In the genomic region with DNA sequence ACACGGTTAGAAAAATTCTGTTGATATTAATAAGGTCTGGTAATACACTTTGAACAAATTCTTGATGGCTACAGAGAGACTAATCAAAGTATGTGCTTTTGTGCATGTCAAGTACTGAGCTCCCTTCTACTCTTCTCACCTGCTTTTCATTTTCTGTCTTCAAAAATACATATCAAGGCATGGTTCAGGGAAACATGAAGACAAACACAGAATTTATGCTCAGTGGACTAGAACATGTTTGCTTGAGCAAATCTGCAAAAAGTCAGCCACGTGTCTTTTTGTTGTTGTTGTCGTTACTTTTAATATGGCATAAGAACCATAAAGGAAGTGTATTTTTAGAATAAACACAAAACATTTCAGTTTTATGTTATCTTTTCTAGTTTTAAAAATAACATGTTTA, we compare ENCODE assay signal across 16 cellular contexts. TPM values are rescaled to one million over a fixed set of nuclear protein-coding genes. Genes with fewer than 3 reads are reported as not detected.
A peak's percentile ranks its signal among the peaks of the same experiment; 100 is the strongest.
DNase-seq lines count a peak whose midpoint lies in the region; ATAC-seq and TF ChIP-seq lines count a peak whose summit lies in the region.
"Had no signal": no experiment of that assay in that cellular context is flagged by ENCODE, and none has a peak within 500 bp of the region (broad histone marks: within the 10 kb centered on the region; RNA-seq: fewer than 3 reads in every experiment).

No MANE protein-coding gene starts in this region.

- no peak overlapping the region for H3K18ac ChIP-seq in H9 (ENCODE audit: insufficient read length, low read depth, low read length)

- no peak overlapping the region for H2AK5ac ChIP-seq in H9 (ENCODE audit: insufficient read length, low read length)

- no peak overlapping the region for H2BK20ac ChIP-seq in H9 (ENCODE audit: low read depth, low read length, poor library complexity, severe bottlenecking)

- no peaks in the 10 kb centered on the region for H3K9me3 ChIP-seq in adrenal gland (replicated peaks in 1 of 3)
- H3K9me3 ChIP-seq in H9 (ENCODE audit: control insufficient read depth, low read depth, low read length): no peaks in the 10 kb centered on the region
- H3K9me3 ChIP-seq: Caco-2, neutrophil had no signal

- H3K27ac ChIP-seq in adrenal gland (no peak overlapping the region), H9 (ENCODE audit: insufficient read length, low read depth, low read length) (no peak overlapping the region)
- H3K27ac ChIP-seq: neutrophil had no signal

- H3K56ac ChIP-seq in H9 (ENCODE audit: insufficient read length, low read depth, low read length): no peak overlapping the region

- H3K4me3 ChIP-seq in adrenal gland: no peak overlapping the region

- intact Hi-C loops in adrenal gland (cut with DNase I): no loop called here

- no peaks in the 10 kb centered on the region for H3K9me3 Mint-ChIP-seq in stimulated activated naive CD8-positive, alpha-beta T cell treated with anti-CD3 and anti-CD28 coated beads, Interleukin-15, Interleukin-2, amounts not matched to agents 100 ng/mL and 50 ng/mL, for 24 hours
- no peaks in the 10 kb centered on the region for H3K9me3 Mint-ChIP-seq in stimulated activated naive CD8-positive, alpha-beta T cell treated with anti-CD3 and anti-CD28 coated beads, Interleukin-15, amount 100 ng/mL, for 72 hours
- peaks cover 3 to 8% of the 10 kb centered on the region in 2 experiments; a peak in 4 of 5 replicates for H3K9me3 Mint-ChIP-seq in H9

- no peak for DNase-seq in stimulated activated naive CD8-positive, alpha-beta T cell treated with anti-CD3 and anti-CD28 coated beads, Interleukin-15, amount 100 ng/mL, for 72 hours
- DNase-seq in adrenal gland: no peak
- DNase-seq in retina: no peak
- no peak for DNase-seq in H9
- DNase-seq in kidney glomerular epithelial cell (lab: John Stamatoyannopoulos, UW): no peak
- DNase-seq: activated naive CD4-positive, alpha-beta T cell treated with Interleukin-2 at 50 U/mL for 16 hours; Caco-2; GF-D8; KBM-7; NCI-H1417 treated with DMSO at 0.1 percent for 48 hours; NCI-H345; OCI-M1 had no signal

- no peaks in the 10 kb centered on the region for H3K36me3 ChIP-seq in adrenal gland (replicated peaks in 1 of 2)
- H3K36me3 ChIP-seq: neutrophil had no signal

- no peak overlapping the region for H2BK120ac ChIP-seq in H9 (ENCODE audit: low read depth, low read length, poor library complexity, severe bottlenecking)

- no peak overlapping the region for H3T11ph ChIP-seq in H9 (ENCODE audit: low read length)

- no peaks in the 10 kb centered on the region for H4K20me1 ChIP-seq in H9 (ENCODE audit: control insufficient read depth, insufficient read depth, insufficient read length)

- H2AFZ ChIP-seq in H9 (ENCODE audit: low read length): no peak overlapping the region

- H3K27me3 ChIP-seq in adrenal gland (no peaks in the 10 kb centered on the region), H9 (ENCODE audit: insufficient read depth, low read length) (no peaks in the 10 kb centered on the region)
- H3K27me3 ChIP-seq: neutrophil had no signal

- H4K91ac ChIP-seq in H9 (ENCODE audit: insufficient read length, low read depth, low read length): no peak overlapping the region

- no peak overlapping the region for H3K4ac ChIP-seq in H9 (ENCODE audit: low read depth, low read length)

- H3K79me1 ChIP-seq in H9 (ENCODE audit: insufficient read depth, low read depth, low read length, poor library complexity, severe bottlenecking): peaks cover 14% of the 10 kb centered on the region

- no peak overlapping the region for H2BK12ac ChIP-seq in H9 (ENCODE audit: insufficient read length, low read depth, low read length)

- H3K79me2 ChIP-seq in H9 (ENCODE audit: insufficient read depth, low read length): peaks cover 47% of the 10 kb centered on the region; the same call in 1 of the 2 replicates

- H3K27ac Mint-ChIP-seq in stimulated activated naive CD8-positive, alpha-beta T cell treated with anti-CD3 and anti-CD28 coated beads, Interleukin-15, Interleukin-2, amounts not matched to agents 100 ng/mL and 50 ng/mL, for 24 hours: peak overlapping the region; percentile 52
- H3K27ac Mint-ChIP-seq in stimulated activated naive CD8-positive, alpha-beta T cell treated with anti-CD3 and anti-CD28 coated beads, Interleukin-15, amount 100 ng/mL, for 72 hours: no peak overlapping the region
- no peak overlapping the region for H3K27ac Mint-ChIP-seq in H9

- H3K4me1 ChIP-seq in adrenal gland (replicated peaks in 1 of 2) (peaks cover 5 to 33% of the 10 kb centered on the region in 2 donors), H9 (ENCODE audit: insufficient read depth, low read length) (peaks cover 2% of the 10 kb centered on the region)
- H3K4me1 ChIP-seq: Caco-2 had no signal

- no peak overlapping the region for H3K23ac ChIP-seq in H9 (ENCODE audit: insufficient read length, low read depth, low read length)

- H3K4me3 Mint-ChIP-seq in stimulated activated naive CD8-positive, alpha-beta T cell treated with anti-CD3 and anti-CD28 coated beads, Interleukin-15, Interleukin-2, amounts not matched to agents 100 ng/mL and 50 ng/mL, for 24 hours: no peak overlapping the region
- H3K4me3 Mint-ChIP-seq in stimulated activated naive CD8-positive, alpha-beta T cell treated with anti-CD3 and anti-CD28 coated beads, Interleukin-15, amount 100 ng/mL, for 72 hours: no peak overlapping the region
- H3K4me3 Mint-ChIP-seq in H9: no peak overlapping the region

- peaks cover 81% of the 10 kb centered on the region for H3K4me1 Mint-ChIP-seq in stimulated activated naive CD8-positive, alpha-beta T cell treated with anti-CD3 and anti-CD28 coated beads, Interleukin-15, Interleukin-2, amounts not matched to agents 100 ng/mL and 50 ng/mL, for 24 hours (ENCODE audit: low read depth)
- H3K4me1 Mint-ChIP-seq in stimulated activated naive CD8-positive, alpha-beta T cell treated with anti-CD3 and anti-CD28 coated beads, Interleukin-15, amount 100 ng/mL, for 72 hours: peaks cover 51% of the 10 kb centered on the region
- H3K4me1 Mint-ChIP-seq in H9: peaks cover 31 to 35% of the 10 kb centered on the region in 2 experiments

- H2BK5ac ChIP-seq in H9 (ENCODE audit: insufficient read length, low read length): no peak overlapping the region

- H4K5ac ChIP-seq in H9 (ENCODE audit: insufficient read length, low read depth, low read length): no peak overlapping the region

- peaks cover 19% of the 10 kb centered on the region for H3K36me3 Mint-ChIP-seq in stimulated activated naive CD8-positive, alpha-beta T cell treated with anti-CD3 and anti-CD28 coated beads, Interleukin-15, Interleukin-2, amounts not matched to agents 100 ng/mL and 50 ng/mL, for 24 hours (ENCODE audit: low read depth)
- H3K36me3 Mint-ChIP-seq in H9 (ENCODE audit: insufficient read depth in 1 of 3, low read depth in 3 of 3): peaks cover 4 to 14% (median 11%) of the 10 kb centered on the region in 3 experiments; a peak in 6 of 7 replicates

- ATAC-seq in stimulated activated naive CD8-positive, alpha-beta T cell treated with anti-CD3 and anti-CD28 coated beads, Interleukin-15, amount 100 ng/mL, for 72 hours: no peak
- ATAC-seq in GM21825 (IDR thresholded peaks at IDR 0.05; ENCODE audit: unreplicated experiment): peak; percentile 73
- peak; percentile 56 for ATAC-seq in HG03571 (IDR thresholded peaks at IDR 0.05; ENCODE audit: unreplicated experiment)

- TF ChIP-seq CTCF in adrenal gland (IDR thresholded peaks at IDR 0.05) (no peak), H9 (conservative IDR thresholded peaks at IDR 0.05) (no peak)

- no peak overlapping the region for H4K8ac ChIP-seq in H9 (replicated peaks; ENCODE audit: insufficient read length, low read depth, low read length)

- no peak overlapping the region for H3K9ac ChIP-seq in H9 (ENCODE audit: extremely low read depth, insufficient read length, low read length)

- H2BK15ac ChIP-seq in H9 (ENCODE audit: low read depth, low read length): no peak overlapping the region

- no peak overlapping the region for H3K14ac ChIP-seq in H9 (ENCODE audit: insufficient read depth, low read length)

- no peaks in the 10 kb centered on the region for H3K23me2 ChIP-seq in H9 (ENCODE audit: insufficient read length, low read depth, low read length, poor library complexity, severe bottlenecking)

- H3K27me3 Mint-ChIP-seq in stimulated activated naive CD8-positive, alpha-beta T cell treated with anti-CD3 and anti-CD28 coated beads, Interleukin-15, Interleukin-2, amounts not matched to agents 100 ng/mL and 50 ng/mL, for 24 hours: no peaks in the 10 kb centered on the region
- no peaks in the 10 kb centered on the region for H3K27me3 Mint-ChIP-seq in stimulated activated naive CD8-positive, alpha-beta T cell treated with anti-CD3 and anti-CD28 coated beads, Interleukin-15, amount 100 ng/mL, for 72 hours
- H3K27me3 Mint-ChIP-seq in H9 (ENCODE audit: low read depth): no peaks in the 10 kb centered on the region

- no peak overlapping the region for H3K4me2 ChIP-seq in H9 (ENCODE audit: insufficient read depth, insufficient read length, low read length)

- WGBS in adrenal gland, 4 donors: 65 to 78% (median 73%) methylated on average over 3 of the region's 3 CpGs
- whole genome bisulfite sequencing in H9 (ENCODE audit: extremely low coverage, insufficient read length, low lambda C conversion rate): no CpG with 5 or more reads among the region's 3 CpGs

- no peak for TF ChIP-seq POLR2A in adrenal gland (IDR thresholded peaks at IDR 0.05)

RNA-seq across cellular contexts. Expression of gene CDK13, which starts 21.9 kb away (rescaled TPM):
- total RNA-seq in adrenal gland (10 to 100 TPM; 33.8 to 77.7 (median 40.2) TPM), H9 (2021) (50.2 and 52.2 TPM in 2 replicates)
- polyA plus RNA-seq in adrenal gland: 10 to 100 TPM; 21.2 to 47.7 (median 29.8) TPM
